In genomic region chr9:135906291-135907005, GRCh38 we compare ENCODE assay signal across 1 cellular context.
A peak's percentile ranks its signal among the peaks of the same experiment; 100 is the strongest.
TF ChIP-seq lines count a peak whose summit lies in the region.

No MANE protein-coding gene starts in this region.

TF ChIP-seq in HepG2, 621 proteins besides CTCF, POLR2A, EP300 and RAD21 (continued from another document and continues in another):
- TF ChIP-seq ZNF609 (CRISPR knock-in tag; IDR thresholded peaks at IDR 0.05; ENCODE audit: borderline replicate concordance), result no peak
- no peak for TF ChIP-seq ZGPAT (CRISPR knock-in tag; IDR thresholded peaks at IDR 0.05)
- TF ChIP-seq CREM (IDR thresholded peaks at IDR 0.05), result no peak
- TF ChIP-seq CREM (CRISPR knock-in tag; IDR thresholded peaks at IDR 0.05), result no peak
- no peak for TF ChIP-seq ATF7-NPFF (CRISPR knock-in tag; IDR thresholded peaks at IDR 0.05; ENCODE audit: low read depth)
- no peak for TF ChIP-seq THAP7 (CRISPR knock-in tag; IDR thresholded peaks at IDR 0.05)
- TF ChIP-seq NFE2L2 (IDR thresholded peaks at IDR 0.05; ENCODE audit: low read length), result no peak
- TF ChIP-seq HNRNPUL1 (IDR thresholded peaks at IDR 0.05; ENCODE audit: low read depth, low read length), result no peak
- TF ChIP-seq ZFP36L2 (CRISPR knock-in tag; IDR thresholded peaks at IDR 0.05), result no peak
- TF ChIP-seq GPN1 (CRISPR knock-in tag; IDR thresholded peaks at IDR 0.05; ENCODE audit: borderline replicate concordance), result no peak
- TF ChIP-seq ZBTB3 (CRISPR knock-in tag; IDR thresholded peaks at IDR 0.05; ENCODE audit: borderline replicate concordance, low read depth), result no peak
- TF ChIP-seq FIP1L1 (IDR thresholded peaks at IDR 0.05; ENCODE audit: borderline replicate concordance, insufficient read depth, low read depth, low read length), result no peak
- TF ChIP-seq AKNA (CRISPR knock-in tag; IDR thresholded peaks at IDR 0.05; ENCODE audit: borderline replicate concordance), result no peak
- no peak for TF ChIP-seq TRAFD1 (CRISPR knock-in tag; IDR thresholded peaks at IDR 0.05; ENCODE audit: borderline replicate concordance)
- TF ChIP-seq NR2C2 (CRISPR knock-in tag; IDR thresholded peaks at IDR 0.05; ENCODE audit: borderline replicate concordance), result no peak
- TF ChIP-seq RFXANK (CRISPR knock-in tag; IDR thresholded peaks at IDR 0.05), result no peak
- no peak for TF ChIP-seq DMTF1 (CRISPR knock-in tag; IDR thresholded peaks at IDR 0.05)
- TF ChIP-seq SRY (CRISPR knock-in tag; IDR thresholded peaks at IDR 0.05), result peak; percentile 40; the same call in 1 of the 2 replicates
- TF ChIP-seq ZNF691 (CRISPR knock-in tag; IDR thresholded peaks at IDR 0.05; ENCODE audit: borderline replicate concordance, low read depth), result no peak
- TF ChIP-seq ZHX2 (IDR thresholded peaks at IDR 0.05; ENCODE audit: low read depth), result no peak
- TF ChIP-seq ZHX2 (CRISPR knock-in tag; IDR thresholded peaks at IDR 0.05; ENCODE audit: borderline replicate concordance), result no peak
- TF ChIP-seq TRIM22 (IDR thresholded peaks at IDR 0.05), result no peak
- no peak for TF ChIP-seq ZSCAN29 (CRISPR knock-in tag; conservative IDR thresholded peaks at IDR 0.05)
- no peak for TF ChIP-seq ZNF557 (CRISPR knock-in tag; IDR thresholded peaks at IDR 0.05)
- no peak for TF ChIP-seq RBM39 (IDR thresholded peaks at IDR 0.05; ENCODE audit: low read depth, low read length, poor library complexity, severe bottlenecking)
- no peak for TF ChIP-seq TSC22D2 (CRISPR knock-in tag; IDR thresholded peaks at IDR 0.05; ENCODE audit: borderline replicate concordance)
- TF ChIP-seq ZNF33B (CRISPR knock-in tag; IDR thresholded peaks at IDR 0.05), result no peak
